Comparison of ENCODE assay signal across 8 cellular contexts in the genomic region with DNA sequence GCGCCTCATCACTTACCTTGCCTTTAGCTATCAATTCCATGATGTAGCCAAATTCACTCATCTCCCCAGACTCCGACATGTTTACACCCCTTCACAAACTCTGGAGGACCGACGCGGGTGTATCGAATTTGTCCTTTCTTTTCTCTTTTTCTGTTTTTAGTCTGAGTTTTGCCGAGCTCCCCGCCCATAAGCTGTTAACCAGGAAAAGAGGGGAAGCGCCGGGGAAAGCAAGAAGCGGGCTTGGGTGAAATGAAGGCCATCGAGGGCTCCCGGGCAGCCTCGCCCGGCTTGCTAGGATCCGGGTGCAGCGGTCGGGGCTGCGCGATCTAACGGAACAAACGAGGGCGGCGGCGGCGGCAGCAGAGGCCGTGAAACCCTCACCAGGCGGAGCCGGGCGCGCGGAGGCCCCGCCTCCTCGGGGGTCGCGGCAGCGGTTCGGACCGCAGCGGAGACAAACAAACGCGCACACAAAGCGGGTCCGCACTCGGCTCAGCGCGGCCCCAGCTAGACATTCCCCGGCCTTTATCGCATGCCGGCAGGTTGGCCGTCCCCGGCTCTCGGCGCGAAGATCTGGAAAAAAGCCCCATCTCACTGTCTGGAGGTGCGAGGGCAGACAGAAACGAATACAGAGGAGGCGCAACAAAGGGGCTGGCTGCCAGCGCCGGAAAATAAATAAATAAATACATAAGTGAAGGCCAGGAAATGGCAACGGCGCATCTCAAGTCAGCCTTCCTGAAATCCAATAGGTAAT. TPM values are rescaled to one million over a fixed set of nuclear protein-coding genes. Genes with fewer than 3 reads are reported as not detected.
DNase-seq lines count a peak whose midpoint lies in the region; ATAC-seq, FAIRE-seq and TF ChIP-seq lines count a peak whose summit lies in the region.

No MANE protein-coding gene starts in this region.

- H3K27me3 ChIP-seq in astrocyte (ENCODE audit: insufficient read depth, low read length) (peaks cover 29% of the 10 kb centered on the region), spleen (replicated peaks in 1 of 7) (peaks cover 18 to 100% (median 69%) of the 10 kb centered on the region in 7 donors)

- H3K27ac Mint-ChIP-seq in astrocyte (ENCODE audit: unreplicated experiment) (no peak overlapping the region), immature natural killer cell (peak overlapping the region in 1 of 6 donors; percentile 52)

- H3K27me3 Mint-ChIP-seq in astrocyte (ENCODE audit: low read depth, unreplicated experiment) (peaks cover 48% of the 10 kb centered on the region), immature natural killer cell (ENCODE audit: low read depth in 3 of 3) (peaks cover 19 to 56% (median 34%) of the 10 kb centered on the region in 3 donors)

- intact Hi-C loops in spleen (cut with DNase I; ENCODE audit: low total_unique reads), result no loop called here

- H3K4me1 ChIP-seq in astrocyte (ENCODE audit: insufficient read depth, low read length) (peaks cover 8% of the 10 kb centered on the region), spleen (peaks cover 10 to 23% (median 18%) of the 10 kb centered on the region in 6 donors)

- peak; percentile 65 for ATAC-seq in HG02852 (IDR thresholded peaks at IDR 0.05; ENCODE audit: unreplicated experiment)

- DNase-seq in A172 (ENCODE audit: low spot score), result peak; percentile 39
- peak; percentile 52 for DNase-seq in GM10248 (ENCODE audit: extremely low spot score)
- peak; percentile 62 to 84 for DNase-seq in NCI-H526 (lab: John Stamatoyannopoulos, UW)
- DNase-seq in astrocyte (ENCODE audit: low read depth), result peak; percentile 12
- peak; percentile 28 to 39 (median 35) for DNase-seq in immature natural killer cell
- peak; percentile 81 for DNase-seq in spleen
- no peak for DNase-seq in middle frontal gyrus (ENCODE audit: extremely low spot score, low spot score)

- H3K36me3 Mint-ChIP-seq in astrocyte (ENCODE audit: low read depth, unreplicated experiment) (peaks cover 2% of the 10 kb centered on the region), immature natural killer cell (peaks cover 0 to 4% (median 0%) of the 10 kb centered on the region in 3 donors)

- peak overlapping the region; percentile 71 for H3K9ac ChIP-seq in astrocyte (ENCODE audit: low read length)

- peak overlapping the region; percentile 70 for H3K4me3 ChIP-seq in astrocyte (ENCODE audit: insufficient read depth, low read depth, low read length)
- H3K4me3 ChIP-seq in spleen, result peak overlapping the region; percentile 29 to 74 (median 44)

- POLR2A ChIA-PET in GM10248 (lab: Yijun Ruan, JAX), result no interaction called here

- H3K4me2 ChIP-seq in astrocyte (ENCODE audit: low read length), result peak overlapping the region; percentile 94

- 1 to 2% (median 1%) methylated on average over 58 to 62 of the region's 62 CpGs for WGBS in spleen, 5 donors

- FAIRE-seq in astrocyte (lab: Jason Lieb, UNC), result no peak

- no peaks in the 10 kb centered on the region for H4K20me1 ChIP-seq in astrocyte (ENCODE audit: insufficient read depth, low read length)

- H3K36me3 ChIP-seq in astrocyte (ENCODE audit: insufficient read depth, low read length) (no peaks in the 10 kb centered on the region), spleen (no peaks in the 10 kb centered on the region)

- TF ChIP-seq POLR2A in spleen (IDR thresholded peaks at IDR 0.05), result no peak

- peak overlapping the region; percentile 84 for H2AFZ ChIP-seq in astrocyte (ENCODE audit: low read depth, low read length)

- H3K27ac ChIP-seq in astrocyte (ENCODE audit: low read depth, low read length), result no peak overlapping the region
- H3K27ac ChIP-seq in spleen, result no peak overlapping the region

- no peak for TF ChIP-seq CTCF in GM10248 (IDR thresholded peaks at IDR 0.05; ENCODE audit: control extremely low read depth, extremely low read depth, low read depth, missing control alignments)
- no peak for TF ChIP-seq CTCF in astrocyte (IDR thresholded peaks at IDR 0.05; ENCODE audit: insufficient read depth, low read depth, low read length)
- no peak for TF ChIP-seq CTCF in spleen (IDR thresholded peaks at IDR 0.05 in 8 of 11, conservative IDR thresholded peaks at IDR 0.05 in 3 of 11)

- no peaks in the 10 kb centered on the region for H3K9me3 ChIP-seq in astrocyte (ENCODE audit: insufficient read depth, low read depth, low read length)
- H3K9me3 ChIP-seq in spleen, result no peaks in the 10 kb centered on the region

- no peaks in the 10 kb centered on the region for H3K9me3 Mint-ChIP-seq in astrocyte (ENCODE audit: unreplicated experiment)
- H3K9me3 Mint-ChIP-seq in immature natural killer cell, result peaks cover 0 to 10% (median 0%) of the 10 kb centered on the region in 6 donors

- CTCF ChIA-PET in GM10248 (lab: Yijun Ruan, JAX), result no interaction called here

- H3K4me1 Mint-ChIP-seq in astrocyte (ENCODE audit: low read depth, unreplicated experiment), result no peaks in the 10 kb centered on the region
- H3K4me1 Mint-ChIP-seq in immature natural killer cell, result peaks cover 14 to 21% of the 10 kb centered on the region in 2 donors

- H3K79me2 ChIP-seq in astrocyte (ENCODE audit: insufficient read depth, low read length), result no peaks in the 10 kb centered on the region

- H3K4me3 Mint-ChIP-seq in astrocyte (ENCODE audit: unreplicated experiment), result peak overlapping the region; percentile 87
- peak overlapping the region; percentile 84 to 92 (median 90) for H3K4me3 Mint-ChIP-seq in immature natural killer cell

RNA-seq across cellular contexts. Expression of gene TRIM36, which starts 10.4 kb away (rescaled TPM):
- total RNA-seq in A172 (2014; rRNA removed; shearing (Covaris generic)), result 11.3 and 18.9 TPM in 2 replicates
- 4.4 and 5.9 TPM in 2 replicates for total RNA-seq in astrocyte
- under 1 TPM in 1 of 3 donors, not detected in 2; 0.73 TPM for polyA plus RNA-seq in immature natural killer cell
- 1 to 10 TPM in 5 of 7 donors, under 1 TPM in 2; 0.77 to 6.3 (median 2.4) TPM for total RNA-seq in spleen
- under 1 TPM; 0.18 to 0.46 (median 0.45) TPM for polyA plus RNA-seq in spleen
